In genomic region chr11:111387318-111387863, GRCh38 we compare ENCODE assay signal across 15 cellular contexts. TPM values are rescaled to one million over a fixed set of nuclear protein-coding genes. Genes with fewer than 3 reads are reported as not detected.
A peak's percentile ranks its signal among the peaks of the same experiment; 100 is the strongest.
DNase-seq lines count a peak whose midpoint lies in the region; ATAC-seq, FAIRE-seq and TF ChIP-seq lines count a peak whose summit lies in the region.
"Had no signal": no experiment of that assay in that cellular context is flagged by ENCODE, and none has a peak within 500 bp of the region (broad histone marks: within the 10 kb centered on the region; RNA-seq: fewer than 3 reads in every experiment).

No MANE protein-coding gene starts in this region.

- TF ChIP-seq CTCF in VCaP (conservative IDR thresholded peaks at IDR 0.05) (no peak), natural killer cell (IDR thresholded peaks at IDR 0.05) (no peak)

- no peak overlapping the region for H3K27ac Mint-ChIP-seq in stimulated activated naive CD8-positive, alpha-beta T cell treated with anti-CD3 and anti-CD28 coated beads, Interleukin-15, amount 100 ng/mL, for 72 hours
- H3K27ac Mint-ChIP-seq in natural killer cell = no peak overlapping the region
- H3K27ac Mint-ChIP-seq: activated naive CD8-positive, alpha-beta T cell treated with anti-CD3 and anti-CD28 coated beads for 36 hours; B cell; immature natural killer cell; stimulated activated naive CD8-positive, alpha-beta T cell treated with anti-CD3 and anti-CD28 coated beads, Interleukin-15, Interleukin-2, amounts not matched to agents 100 ng/mL and 50 ng/mL, for 24 hours had no signal

- H3K4me3 Mint-ChIP-seq in stimulated activated naive CD8-positive, alpha-beta T cell treated with anti-CD3 and anti-CD28 coated beads, Interleukin-15, amount 100 ng/mL, for 72 hours = no peak overlapping the region
- H3K4me3 Mint-ChIP-seq in natural killer cell = no peak overlapping the region
- H3K4me3 Mint-ChIP-seq: activated naive CD8-positive, alpha-beta T cell treated with anti-CD3 and anti-CD28 coated beads for 36 hours; B cell; immature natural killer cell; stimulated activated naive CD8-positive, alpha-beta T cell treated with anti-CD3 and anti-CD28 coated beads, Interleukin-15, Interleukin-2, amounts not matched to agents 100 ng/mL and 50 ng/mL, for 24 hours had no signal

- no peaks in the 10 kb centered on the region for H3K36me3 Mint-ChIP-seq in natural killer cell
- H3K36me3 Mint-ChIP-seq: immature natural killer cell had no signal

- no peaks in the 10 kb centered on the region for H3K27me3 Mint-ChIP-seq in stimulated activated naive CD8-positive, alpha-beta T cell treated with anti-CD3 and anti-CD28 coated beads, Interleukin-15, amount 100 ng/mL, for 72 hours
- H3K27me3 Mint-ChIP-seq in natural killer cell (ENCODE audit: low read depth in 2 of 2) = peaks cover 0 to 11% of the 10 kb centered on the region in 2 donors
- H3K27me3 Mint-ChIP-seq: activated naive CD8-positive, alpha-beta T cell treated with anti-CD3 and anti-CD28 coated beads for 36 hours; B cell; stimulated activated naive CD8-positive, alpha-beta T cell treated with anti-CD3 and anti-CD28 coated beads, Interleukin-15, Interleukin-2, amounts not matched to agents 100 ng/mL and 50 ng/mL, for 24 hours had no signal

- ATAC-seq in GM18498 (IDR thresholded peaks at IDR 0.05; ENCODE audit: unreplicated experiment) = no peak
- no peak for ATAC-seq in stimulated activated naive CD8-positive, alpha-beta T cell treated with anti-CD3 and anti-CD28 coated beads, Interleukin-15, amount 100 ng/mL, for 72 hours
- no peak for ATAC-seq in natural killer cell
- ATAC-seq in GM21717 (IDR thresholded peaks at IDR 0.05; ENCODE audit: unreplicated experiment) = no peak
- ATAC-seq: HCT116 had no signal

- FAIRE-seq in GM19239 (lab: Jason Lieb, UNC) = peak; percentile 68

- intact Hi-C loops in natural killer cell (cut with micrococcal nuclease) = no loop called here

- peak overlapping the region; percentile 38 for H3K27ac ChIP-seq in VCaP

- DNase-seq in GM19239 (ENCODE audit: insufficient read length, low spot score) (no peak), NCI-H2107 treated with DMSO at 0.1 percent for 48 hours (lab: John Stamatoyannopoulos, UW; ENCODE audit: unreplicated experiment) (peak; percentile 38), nucleus accumbens (lab: John Stamatoyannopoulos, UW) (peak in 29 of 56 donors; percentile 4 to 76 (median 18)), natural killer cell (no peak)
- DNase-seq in stimulated activated naive CD8-positive, alpha-beta T cell treated with anti-CD3 and anti-CD28 coated beads, Interleukin-15, amount 100 ng/mL, for 72 hours = no peak
- DNase-seq: activated naive CD8-positive, alpha-beta T cell treated with anti-CD3 and anti-CD28 coated beads for 36 hours; immature natural killer cell; stimulated activated CD4-positive, alpha-beta T cell treated with anti-CD3 and anti-CD28 coated beads, Interleukin-4, amount 100 ng/mL, for 24 hours had no signal

- peaks cover 15% of the 10 kb centered on the region for H3K4me1 Mint-ChIP-seq in stimulated activated naive CD8-positive, alpha-beta T cell treated with anti-CD3 and anti-CD28 coated beads, Interleukin-15, amount 100 ng/mL, for 72 hours
- no peaks in the 10 kb centered on the region for H3K4me1 Mint-ChIP-seq in natural killer cell
- H3K4me1 Mint-ChIP-seq: immature natural killer cell had no signal

- H3K9me3 Mint-ChIP-seq in stimulated activated naive CD8-positive, alpha-beta T cell treated with anti-CD3 and anti-CD28 coated beads, Interleukin-15, amount 100 ng/mL, for 72 hours = peaks cover 0 to 11% of the 10 kb centered on the region in 2 donors
- H3K9me3 Mint-ChIP-seq in natural killer cell = no peaks in the 10 kb centered on the region
- H3K9me3 Mint-ChIP-seq: immature natural killer cell had no signal

RNA-seq across cellular contexts. Expression of gene POU2AF1, which starts 8.3 kb away (rescaled TPM):
- 10 to 100 TPM in 1 of 3 donors, 1 to 10 TPM in 1, under 1 TPM in 1; 0.82 to 16.8 (median 1.1) TPM for total RNA-seq in natural killer cell
- total RNA-seq: renal cortical epithelial cell had no signal

Comparison
In these comparisons a context has a peak if more than half of its experiments do, and no peak if none do; other contexts are left out.
1. DNase-seq: peak in NCI-H2107 treated with DMSO at 0.1 percent for 48 hours (single experiment) and nucleus accumbens (29 of 56); none in GM19239 (single experiment), stimulated activated naive CD8-positive, alpha-beta T cell treated with anti-CD3 and anti-CD28 coated beads, Interleukin-15, amount 100 ng/mL, for 72 hours (0 of 2) and natural killer cell (single experiment).